ENCODE assay signal across 10 cellular contexts in genomic region chr11:71240865-71241691, GRCh38. TPM values are rescaled to one million over a fixed set of nuclear protein-coding genes. Genes with fewer than 3 reads are reported as not detected.
DNase-seq lines count a peak whose midpoint lies in the region; ATAC-seq and TF ChIP-seq lines count a peak whose summit lies in the region.
"Had no signal": no experiment of that assay in that cellular context is flagged by ENCODE, and none has a peak within 500 bp of the region (broad histone marks: within the 10 kb centered on the region; RNA-seq: fewer than 3 reads in every experiment).

No MANE protein-coding gene starts in this region.

- no peak for TF ChIP-seq CTCF in transverse colon (IDR thresholded peaks at IDR 0.05)
- TF ChIP-seq CTCF in activated CD8-positive, alpha-beta T cell treated with anti-CD3 and anti-CD28 coated beads for 36 hours (IDR thresholded peaks at IDR 0.05): no peak

- H3K9me3 Mint-ChIP-seq in activated CD8-positive, alpha-beta T cell treated with anti-CD3 and anti-CD28 coated beads for 36 hours: no peaks in the 10 kb centered on the region

- peaks cover 15% of the 10 kb centered on the region for H3K27me3 Mint-ChIP-seq in activated CD8-positive, alpha-beta T cell treated with anti-CD3 and anti-CD28 coated beads for 36 hours

- POLR2A ChIA-PET in activated CD8-positive, alpha-beta T cell treated with anti-CD3 and anti-CD28 coated beads for 36 hours (lab: Charles Lee): no interaction called here

- WGBS in transverse colon (ENCODE audit: low coverage in 1 of 2), 2 donors: 54 to 58% methylated on average over 10 to 17 of the region's 17 CpGs

- in situ Hi-C loops in transverse colon (cut with MboI; ENCODE audit: low pct_ligation_motif_present in 1 of 4, low pct_unique_long_range_greater_than_20kb in 1 of 4, low sequenced_read_pairs in 3 of 4): no loop called here

- H3K27ac ChIP-seq in transverse colon: peak overlapping the region in 1 of 4 donors; percentile 35

- TF ChIP-seq POLR2A in transverse colon (IDR thresholded peaks at IDR 0.05): no peak

- no peak overlapping the region for H3K27ac Mint-ChIP-seq in activated CD8-positive, alpha-beta T cell treated with anti-CD3 and anti-CD28 coated beads for 36 hours
- H3K27ac Mint-ChIP-seq: CD4-positive, CD25-positive, alpha-beta regulatory T cell had no signal

- H3K27me3 ChIP-seq in transverse colon: peaks cover 4% of the 10 kb centered on the region

- no peaks in the 10 kb centered on the region for H3K4me1 ChIP-seq in transverse colon

- DNase-seq in NCI-H2171 treated with DMSO at 0.1 percent for 48 hours (lab: John Stamatoyannopoulos, UW): peak; percentile 3
- DNase-seq in NCI-H2171 (lab: John Stamatoyannopoulos, UW): no peak
- peak; percentile 89 for DNase-seq in T1000 (lab: John Stamatoyannopoulos, UW)
- DNase-seq in iPS-NIHi7 (ENCODE audit: extremely low spot score): peak; percentile 57
- DNase-seq in transverse colon: peak; percentile 23
- no peak for DNase-seq in activated CD8-positive, alpha-beta T cell treated with anti-CD3 and anti-CD28 coated beads for 36 hours
- DNase-seq in NCI-H1930 (lab: John Stamatoyannopoulos, UW): no peak
- DNase-seq: CD4-positive, CD25-positive, alpha-beta regulatory T cell; NCI-H1417 treated with DMSO at 0.1 percent for 48 hours had no signal

- intact Hi-C loops in transverse colon (cut with DNase I; ENCODE audit: low total_unique reads): no loop called here
- intact Hi-C loops in activated CD8-positive, alpha-beta T cell treated with anti-CD3 and anti-CD28 coated beads for 36 hours (cut with micrococcal nuclease): no loop called here

- peaks cover 3% of the 10 kb centered on the region for H3K4me1 Mint-ChIP-seq in activated CD8-positive, alpha-beta T cell treated with anti-CD3 and anti-CD28 coated beads for 36 hours (ENCODE audit: low read depth)
- H3K4me1 Mint-ChIP-seq: CD4-positive, CD25-positive, alpha-beta regulatory T cell had no signal

- ATAC-seq in activated CD8-positive, alpha-beta T cell treated with anti-CD3 and anti-CD28 coated beads for 36 hours: no peak
- ATAC-seq in GM18511 (IDR thresholded peaks at IDR 0.05; ENCODE audit: unreplicated experiment): no peak

- no peak overlapping the region for H3K4me3 Mint-ChIP-seq in activated CD8-positive, alpha-beta T cell treated with anti-CD3 and anti-CD28 coated beads for 36 hours
- H3K4me3 Mint-ChIP-seq: CD4-positive, CD25-positive, alpha-beta regulatory T cell had no signal

- TF ChIP-seq EP300 in transverse colon (IDR thresholded peaks at IDR 0.05; ENCODE audit: low read depth): no peak

- H3K36me3 Mint-ChIP-seq in activated CD8-positive, alpha-beta T cell treated with anti-CD3 and anti-CD28 coated beads for 36 hours (ENCODE audit: low read depth): no peaks in the 10 kb centered on the region
- H3K36me3 Mint-ChIP-seq: CD4-positive, CD25-positive, alpha-beta regulatory T cell had no signal

- H3K4me3 ChIP-seq in transverse colon: no peak overlapping the region

- no peaks in the 10 kb centered on the region for H3K9me3 ChIP-seq in transverse colon

- no peaks in the 10 kb centered on the region for H3K36me3 ChIP-seq in transverse colon

- CTCF ChIA-PET in activated CD8-positive, alpha-beta T cell treated with anti-CD3 and anti-CD28 coated beads for 36 hours (lab: Charles Lee): no interaction called here

RNA-seq across cellular contexts. Expression of gene SHANK2, which starts 11.3 kb away (rescaled TPM):
- total RNA-seq in transverse colon: 10 to 100 TPM; 26.2 to 95.5 (median 45.1) TPM
- not detected for total RNA-seq in activated CD8-positive, alpha-beta T cell treated with anti-CD3 and anti-CD28 coated beads for 36 hours
- total RNA-seq: CD4-positive, CD25-positive, alpha-beta regulatory T cell had no signal

Comparison
In these comparisons a context has a peak if more than half of its experiments do, and no peak if none do; other contexts are left out.
1. DNase-seq: peak in NCI-H2171 treated with DMSO at 0.1 percent for 48 hours (single experiment), T1000 (single experiment), iPS-NIHi7 (single experiment) and transverse colon (single experiment); none in NCI-H2171 (single experiment), activated CD8-positive, alpha-beta T cell treated with anti-CD3 and anti-CD28 coated beads for 36 hours (single experiment) and NCI-H1930 (0 of 2).
2. RNA of gene SHANK2, which starts 11.3 kb away (total RNA-seq): 26.2 to 95.5 TPM in transverse colon; not detected in activated CD8-positive, alpha-beta T cell treated with anti-CD3 and anti-CD28 coated beads for 36 hours; every median in the first group is over 10 times any median in the second.